In the genomic region with DNA sequence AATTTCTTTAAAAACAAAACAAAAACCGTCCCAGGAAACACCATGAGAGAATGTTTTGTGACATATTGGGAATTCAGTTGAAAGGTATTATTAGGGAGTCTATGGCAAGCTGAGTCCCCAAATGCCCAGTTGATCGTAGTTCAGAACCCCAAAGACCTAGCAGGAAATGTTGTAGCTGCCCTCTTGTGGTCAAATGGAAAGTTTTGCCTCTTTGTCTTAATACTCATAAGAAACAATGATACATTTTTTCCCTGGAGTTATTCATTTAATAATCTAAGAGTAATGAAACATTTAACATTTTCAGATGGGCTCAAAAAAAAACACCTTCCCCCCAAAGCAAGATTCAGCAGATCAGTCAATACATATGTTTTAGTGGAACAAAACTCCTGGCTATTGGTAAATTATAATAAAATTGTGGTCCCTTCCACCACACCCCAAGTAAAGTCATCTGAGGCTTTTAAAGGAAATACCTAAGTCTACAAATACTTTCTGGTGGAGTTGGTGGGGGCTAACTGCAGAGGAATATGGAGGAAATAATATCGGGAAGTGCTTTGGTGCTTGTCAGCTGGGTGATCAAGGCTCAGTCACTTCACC, we compare ENCODE assay signal across 8 cellular contexts. TPM values are rescaled to one million over a fixed set of nuclear protein-coding genes. Genes with fewer than 3 reads are reported as not detected.
DNase-seq lines count a peak whose midpoint lies in the region; ATAC-seq, FAIRE-seq and TF ChIP-seq lines count a peak whose summit lies in the region.

No MANE protein-coding gene starts in this region.

- peak; percentile 49 for FAIRE-seq in endothelial cell of umbilical vein (lab: Jason Lieb, UNC)

- BruUV-seq in PC-9 (replicated peaks; lab: Mats Ljungman, UMichigan): no TSS peak
- BruUV-seq in endothelial cell of umbilical vein (replicated peaks; lab: Mats Ljungman, UMichigan): no TSS peak

- TF ChIP-seq POLR2A in endothelial cell of umbilical vein (IDR thresholded peaks at IDR 0.05; ENCODE audit: low read depth, low read length): peak; percentile 55

- H3K9ac ChIP-seq in endothelial cell of umbilical vein (replicated peaks; ENCODE audit: extremely low read depth, insufficient read depth, low read length): peak overlapping the region; percentile 67

- H3K4me2 ChIP-seq in PC-9 (no peak overlapping the region), endothelial cell of umbilical vein (ENCODE audit: insufficient read depth, low read length) (peak overlapping the region; percentile 41), osteoblast (ENCODE audit: insufficient read depth, low read length) (peak overlapping the region; percentile 33)

- CTCF ChIA-PET in PC-9 (lab: Charles Lee): interaction anchor here (0.5 to 2.4 kb wide), 3 partner anchors 86 to 190 kb away, joined by 3 to 18 read pairs (median 3); no protein-coding TSS in a partner anchor
- CTCF ChIA-PET in endothelial cell of umbilical vein (lab: Charles Lee): interaction anchor here (0.7 to 3.9 kb wide), 28 partner anchors 10 to 244 kb away, joined by 3 to 46 read pairs (median 6); a partner anchor contains a TSS

- H3K27me3 ChIP-seq in PC-9 (ENCODE audit: insufficient read depth, low read depth) (no peaks in the 10 kb centered on the region), endothelial cell of umbilical vein (ENCODE audit: control insufficient read depth in 2 of 2, insufficient read depth in 2 of 2, low read length in 2 of 2) (no peaks in the 10 kb centered on the region), osteoblast (ENCODE audit: insufficient read depth, low read length) (no peaks in the 10 kb centered on the region)

- no peak overlapping the region for H2AFZ ChIP-seq in PC-9
- peak overlapping the region; percentile 74 for H2AFZ ChIP-seq in endothelial cell of umbilical vein (ENCODE audit: low read depth, low read length)
- H2AFZ ChIP-seq in osteoblast (ENCODE audit: low read length): peak overlapping the region; percentile 58

- POLR2A ChIA-PET in PC-9 (lab: Charles Lee; ENCODE audit: unreplicated experiment): interaction anchor here (0.7 kb wide), 1 partner anchor 52 kb away, joined by 3 read pairs; no protein-coding TSS in a partner anchor
- POLR2A ChIA-PET in endothelial cell of umbilical vein (lab: Charles Lee): interaction anchor here (1.7 to 2.2 kb wide), 2 partner anchors 38 to 42 kb away, joined by 3 to 12 read pairs; no protein-coding TSS in a partner anchor

- TF ChIP-seq CTCF in PC-9 (conservative IDR thresholded peaks at IDR 0.05): peak; percentile 93
- peak; percentile 49 to 56 for TF ChIP-seq CTCF in endothelial cell of umbilical vein (IDR thresholded peaks at IDR 0.05; ENCODE audit: extremely low read depth in 1 of 2, insufficient read depth in 1 of 2, low read depth in 1 of 2, low read length in 2 of 2)
- peak; percentile 80 for TF ChIP-seq CTCF in osteoblast (IDR thresholded peaks at IDR 0.05; ENCODE audit: extremely low read depth, low read depth, low read length)

- H3F3A ChIP-seq in PC-9 (ENCODE audit: insufficient read depth, low read depth): peaks cover 15% of the 10 kb centered on the region; the same call in 1 of the 2 replicates

- H4K20me1 ChIP-seq in PC-9 (ENCODE audit: insufficient read depth): no peaks in the 10 kb centered on the region
- no peaks in the 10 kb centered on the region for H4K20me1 ChIP-seq in endothelial cell of umbilical vein (replicated peaks; ENCODE audit: control insufficient read depth, extremely low read depth, insufficient read depth, low read length)
- no peaks in the 10 kb centered on the region for H4K20me1 ChIP-seq in osteoblast (ENCODE audit: insufficient read depth, low read length)

- H3K79me2 ChIP-seq in PC-9 (ENCODE audit: low read depth) (no peaks in the 10 kb centered on the region), endothelial cell of umbilical vein (ENCODE audit: control insufficient read depth, insufficient read depth, low read length) (no peaks in the 10 kb centered on the region), osteoblast (ENCODE audit: insufficient read depth, low read length) (no peaks in the 10 kb centered on the region)

- no peaks in the 10 kb centered on the region for H3K9me3 ChIP-seq in PC-9 (ENCODE audit: insufficient read depth, low read depth)
- H3K9me3 ChIP-seq in endothelial cell of umbilical vein (replicated peaks; ENCODE audit: control insufficient read depth, insufficient read depth, low read length): no peaks in the 10 kb centered on the region
- no peaks in the 10 kb centered on the region for H3K9me3 ChIP-seq in osteoblast (ENCODE audit: low read depth, low read length)

- dilution Hi-C loops in endothelial cell of umbilical vein (cut with MboI; ENCODE audit: extremely low pct_ligation_motif_present, low sequenced_read_pairs): no loop called here

- no peak overlapping the region for H3K27ac ChIP-seq in PC-9
- H3K27ac ChIP-seq in endothelial cell of umbilical vein (ENCODE audit: insufficient read depth, low read depth, low read length): peak overlapping the region; percentile 86
- H3K27ac ChIP-seq in osteoblast (ENCODE audit: low read depth, low read length): peak overlapping the region; percentile 56

- no peak overlapping the region for H3K4me3 ChIP-seq in PC-9
- H3K4me3 ChIP-seq in endothelial cell of umbilical vein (replicated peaks in 1 of 3; ENCODE audit: insufficient read depth in 1 of 3, low read depth in 1 of 3, low read length in 3 of 3): no peak overlapping the region
- no peak overlapping the region for H3K4me3 ChIP-seq in osteoblast (ENCODE audit: insufficient read depth, low read length)

- intact Hi-C loops in PC-9 (cut with micrococcal nuclease; ENCODE audit: unreplicated experiment): loop anchor here (1.0 kb wide), 3 partner anchors 48 to 243 kb away; no protein-coding TSS in a partner anchor
- intact Hi-C loops in endothelial cell of umbilical vein (cut with micrococcal nuclease): loop anchor here (1.0 to 2.0 kb wide), 8 partner anchors 31 to 243 kb away; a partner anchor contains a TSS

- peaks cover 20% of the 10 kb centered on the region for H3K4me1 ChIP-seq in PC-9 (replicated peaks; ENCODE audit: insufficient read depth)
- H3K4me1 ChIP-seq in endothelial cell of umbilical vein (ENCODE audit: control insufficient read depth, extremely low read depth, insufficient read depth, low read length): peaks cover 38% of the 10 kb centered on the region
- H3K4me1 ChIP-seq in osteoblast (ENCODE audit: insufficient read depth, low read length): peaks cover 41% of the 10 kb centered on the region

- no peaks in the 10 kb centered on the region for H3K36me3 ChIP-seq in PC-9 (ENCODE audit: low read depth)
- no peaks in the 10 kb centered on the region for H3K36me3 ChIP-seq in endothelial cell of umbilical vein (ENCODE audit: control insufficient read depth in 2 of 2, extremely low read depth in 1 of 2, insufficient read depth in 2 of 2, low read length in 2 of 2)
- no peaks in the 10 kb centered on the region for H3K36me3 ChIP-seq in osteoblast (ENCODE audit: insufficient read depth, low read length)

- no peaks in the 10 kb centered on the region for H3K9me1 ChIP-seq in endothelial cell of umbilical vein (replicated peaks; ENCODE audit: control insufficient read depth, extremely low read depth, insufficient read depth, low read length)

- H3K9me2 ChIP-seq in PC-9 (ENCODE audit: insufficient read depth): no peaks in the 10 kb centered on the region

- peak; percentile 70 for ATAC-seq in HG03354 (IDR thresholded peaks at IDR 0.05; ENCODE audit: poor library complexity, severe bottlenecking, unreplicated experiment)
- no peak for ATAC-seq in GM21381 (IDR thresholded peaks at IDR 0.05; ENCODE audit: unreplicated experiment)

- DNase-seq in NCI-H1436 (lab: John Stamatoyannopoulos, UW) (peak; percentile 26), NCI-H1436 treated with DMSO at 0.1 percent for 48 hours (lab: John Stamatoyannopoulos, UW) (no peak), PC-9 (peak; percentile 27 to 52), endothelial cell of umbilical vein (ENCODE audit: low read depth, low spot score) (peak; percentile 86), osteoblast (ENCODE audit: insufficient read length, low spot score, missing footprints) (no peak), KG1 (lab: John Stamatoyannopoulos, UW) (no peak)

TF ChIP-seq in endothelial cell of umbilical vein, 7 proteins besides CTCF, POLR2A, EP300 and RAD21:
- TF ChIP-seq FOS (IDR thresholded peaks at IDR 0.05; ENCODE audit: borderline replicate concordance, insufficient read depth, low read length): no peak
- TF ChIP-seq GATA2 (IDR thresholded peaks at IDR 0.05; ENCODE audit: insufficient read depth, insufficient read length, low read depth, low read length): no peak
- no peak for TF ChIP-seq MYC (IDR thresholded peaks at IDR 0.05; ENCODE audit: low read depth, low read length)
- TF ChIP-seq JUN (IDR thresholded peaks at IDR 0.05; ENCODE audit: borderline replicate concordance, insufficient read depth, insufficient read length, low read depth): no peak
- TF ChIP-seq EZH2 (IDR thresholded peaks at IDR 0.05; ENCODE audit: borderline replicate concordance, low read depth, low read length, severe bottlenecking): no peak

RNA-seq across cellular contexts. Expression of a gene that starts 37.8 kb away (rescaled TPM):
- 61.3 and 86.3 TPM in 2 replicates for total RNA-seq in PC-9 (2021)
- total RNA-seq in endothelial cell of umbilical vein: 2,354 and 2,981 TPM in 2 replicates
- polyA plus RNA-seq in endothelial cell of umbilical vein: 10,356 and 11,813 TPM in 2 replicates
- polyA plus RNA-seq in endothelial cell of umbilical vein (2011; cell fraction: cytosol; rRNA removed): 7,787 and 8,501 TPM in 2 replicates
- polyA plus RNA-seq in endothelial cell of umbilical vein (2011; cell fraction: nucleus; rRNA removed): 6,181 and 7,713 TPM in 2 replicates
- 2,631 and 3,819 TPM in 2 replicates for polyA plus RNA-seq in endothelial cell of umbilical vein (2012)
- 9,211 and 9,669 TPM in 2 replicates for polyA minus RNA-seq in endothelial cell of umbilical vein
- 38.8 TPM for polyA minus RNA-seq in endothelial cell of umbilical vein (2011; cell fraction: cytosol; rRNA and poly(A)+ RNA removed)
- 5,639 and 5,640 TPM in 2 replicates for polyA minus RNA-seq in endothelial cell of umbilical vein (2011; cell fraction: nucleus; rRNA and poly(A)+ RNA removed)
- 1,402 and 1,564 TPM in 2 replicates for total RNA-seq in osteoblast

Comparison
In these comparisons a context has a peak if more than half of its experiments do, and no peak if none do; other contexts are left out.
1. DNase-seq: peak in NCI-H1436 (single experiment), PC-9 (2 of 2) and endothelial cell of umbilical vein (single experiment); none in NCI-H1436 treated with DMSO at 0.1 percent for 48 hours (single experiment), osteoblast (single experiment) and KG1 (single experiment).
2. RNA of a gene that starts 37.8 kb away (total RNA-seq): 2,354 to 2,981 TPM in endothelial cell of umbilical vein and 1,402 to 1,564 TPM in osteoblast; 61.3 to 86.3 TPM in PC-9; every median in the first group is over 10 times any median in the second.
3. Peak in every context shown above with its lines, with median percentiles within 50 percentile points of each other: CTCF ChIP-seq.